8 cellular contexts compared by ENCODE assay signal in genomic region chr11:20387262-20388095, GRCh38. TPM values are rescaled to one million over a fixed set of nuclear protein-coding genes. Genes with fewer than 3 reads are reported as not detected.
DNase-seq lines count a peak whose midpoint lies in the region; ATAC-seq lines count a peak whose summit lies in the region.

TSS of gene PRMT3 (plus strand) at chr11:20387716. CDS start at chr11:20387747, 31 bp downstream.

- DNase-seq in CD1c-positive myeloid dendritic cell (ENCODE audit: extremely low spot score), result peak; percentile 99
- peak; percentile 97 for DNase-seq in NCI-H748 (lab: John Stamatoyannopoulos, UW; ENCODE audit: unreplicated experiment)
- peak; percentile 97 for DNase-seq in activated CD4-positive, alpha-beta T cell treated with anti-CD3 and anti-CD28 coated beads, Interleukin-2, amount 50 U/mL, for 1 hour
- peak; percentile 58 for DNase-seq in cortex of kidney (lab: John Stamatoyannopoulos, UW)
- peak; percentile 97 for DNase-seq in left lobe of liver (ENCODE audit: low spot score)
- DNase-seq in stimulated activated CD4-positive, alpha-beta T cell treated with anti-CD3 and anti-CD28 coated beads, Interleukin-2, amount 100 ng/mL, for 24 hours, result peak; percentile 97

- ATAC-seq in GM19397 (IDR thresholded peaks at IDR 0.05; ENCODE audit: unreplicated experiment) (peak; percentile 86), HG03565 (IDR thresholded peaks at IDR 0.05; ENCODE audit: unreplicated experiment) (peak; percentile 68), left lobe of liver (peak; percentile 95)

RNA-seq across cellular contexts. Expression of gene PRMT3, which starts in this region (rescaled TPM):
- total RNA-seq in left lobe of liver, result 4.1 TPM

Comparison
In these comparisons a context has a peak if more than half of its experiments do, and no peak if none do; other contexts are left out.
1. Peak in every context shown above with its lines: DNase-seq and ATAC-seq.